In the genomic region with DNA sequence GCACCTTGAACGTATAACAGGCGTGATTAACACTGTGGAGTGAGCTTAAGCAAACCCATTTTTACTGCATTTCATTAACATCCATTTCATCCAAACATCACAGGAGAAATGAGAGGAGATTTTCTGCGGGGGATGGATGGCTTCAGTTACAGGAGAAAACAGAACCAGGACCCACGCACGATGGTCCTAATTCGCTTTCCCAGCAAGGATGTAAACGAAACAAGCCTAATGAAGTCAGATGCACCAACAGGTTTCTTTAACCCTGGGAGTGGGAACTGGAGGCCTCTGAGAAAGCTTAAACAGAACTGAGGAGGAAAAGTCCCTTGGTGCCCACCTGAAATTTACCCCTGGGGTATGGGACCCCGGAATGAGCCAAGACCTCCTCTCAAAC, we compare ENCODE assay signal across 16 cellular contexts. TPM values are rescaled to one million over a fixed set of nuclear protein-coding genes. Genes with fewer than 3 reads are reported as not detected.
DNase-seq lines count a peak whose midpoint lies in the region; ATAC-seq, FAIRE-seq and TF ChIP-seq lines count a peak whose summit lies in the region.
"Had no signal": no experiment of that assay in that cellular context is flagged by ENCODE, and none has a peak within 500 bp of the region (broad histone marks: within the 10 kb centered on the region; RNA-seq: fewer than 3 reads in every experiment).

No MANE protein-coding gene starts in this region.

- peak; percentile 67 for FAIRE-seq in urothelium cell line (lab: Jason Lieb, UNC)

- no peaks in the 10 kb centered on the region for H3K36me3 ChIP-seq in heart left ventricle
- H3K36me3 ChIP-seq: gastrocnemius medialis had no signal

- ATAC-seq in heart left ventricle (no peak), left ventricle myocardium superior (no peak)
- ATAC-seq: gastrocnemius medialis, Panc1 had no signal

- TF ChIP-seq CTCF in heart left ventricle (IDR thresholded peaks at IDR 0.05), result no peak

- peak overlapping the region in 7 of 12 donors; percentile 58 to 84 (median 73) for H3K4me3 ChIP-seq in heart left ventricle

- no peak for DNase-seq in heart left ventricle
- DNase-seq in left ventricle myocardium superior, result no peak
- DNase-seq in left kidney (ENCODE audit: low read depth, low spot score), result peak; percentile 75
- no peak for DNase-seq in urothelium cell line (ENCODE audit: low spot score)
- DNase-seq in NCI-H2196 treated with DMSO at 0.1 percent for 48 hours (lab: John Stamatoyannopoulos, UW; ENCODE audit: unreplicated experiment), result no peak
- DNase-seq in NCI-H510A (lab: John Stamatoyannopoulos, UW), result no peak
- no peak for DNase-seq in NCI-H146 treated with DMSO at 0.1 percent for 48 hours (lab: John Stamatoyannopoulos, UW; ENCODE audit: unreplicated experiment)
- DNase-seq: activated T-cell treated with anti-CD3 and anti-CD28 coated beads, Interleukin-2, amount 50 U/mL, for 4 hours; gastrocnemius medialis; GF-D8; KG1; NCI-H1694 treated with DMSO at 0.1 percent for 48 hours had no signal

- no peak for TF ChIP-seq POLR2A in heart left ventricle (IDR thresholded peaks at IDR 0.05)

- WGBS in heart left ventricle, 4 donors, result 45 to 72% (median 61%) methylated on average over 8 of the region's 8 CpGs

- peaks cover 0 to 41% (median 14%) of the 10 kb centered on the region in 12 donors for H3K4me1 ChIP-seq in heart left ventricle

- H3K27ac ChIP-seq in heart left ventricle, result no peak overlapping the region
- peak overlapping the region; percentile 91 for H3K27ac ChIP-seq in angular gyrus (ENCODE audit: low read depth, low read length)
- H3K27ac ChIP-seq: gastrocnemius medialis, HL-60, skin epidermis had no signal

- H3K27me3 ChIP-seq in heart left ventricle, result peaks cover 0 to 88% (median 12%) of the 10 kb centered on the region in 9 donors

- no peaks in the 10 kb centered on the region for H3K9me3 ChIP-seq in heart left ventricle
- H3K9me3 ChIP-seq: gastrocnemius medialis had no signal

- intact Hi-C loops in heart left ventricle (cut with DNase I), result loop anchor here in 9 of 10 donors (5.0 to 10.0 kb wide), 9 partner anchors 106 to 727 kb away; no protein-coding TSS in a partner anchor
- intact Hi-C loops in left ventricle myocardium superior (cut with micrococcal nuclease), result loop anchor here (5.0 kb wide), 1 partner anchor 164 kb away; no protein-coding TSS in a partner anchor

RNA-seq across cellular contexts. Expression of gene CADM1, which starts 2.7 kb away (rescaled TPM):
- total RNA-seq in heart left ventricle (10 to 100 TPM; 21.0 to 80.2 (median 45.8) TPM), left ventricle myocardium superior (38.5 TPM)
- 10 to 100 TPM; 11.4 to 33.4 TPM for polyA plus RNA-seq in heart left ventricle
